ENCODE assay signal across 17 cellular contexts in the genomic region with DNA sequence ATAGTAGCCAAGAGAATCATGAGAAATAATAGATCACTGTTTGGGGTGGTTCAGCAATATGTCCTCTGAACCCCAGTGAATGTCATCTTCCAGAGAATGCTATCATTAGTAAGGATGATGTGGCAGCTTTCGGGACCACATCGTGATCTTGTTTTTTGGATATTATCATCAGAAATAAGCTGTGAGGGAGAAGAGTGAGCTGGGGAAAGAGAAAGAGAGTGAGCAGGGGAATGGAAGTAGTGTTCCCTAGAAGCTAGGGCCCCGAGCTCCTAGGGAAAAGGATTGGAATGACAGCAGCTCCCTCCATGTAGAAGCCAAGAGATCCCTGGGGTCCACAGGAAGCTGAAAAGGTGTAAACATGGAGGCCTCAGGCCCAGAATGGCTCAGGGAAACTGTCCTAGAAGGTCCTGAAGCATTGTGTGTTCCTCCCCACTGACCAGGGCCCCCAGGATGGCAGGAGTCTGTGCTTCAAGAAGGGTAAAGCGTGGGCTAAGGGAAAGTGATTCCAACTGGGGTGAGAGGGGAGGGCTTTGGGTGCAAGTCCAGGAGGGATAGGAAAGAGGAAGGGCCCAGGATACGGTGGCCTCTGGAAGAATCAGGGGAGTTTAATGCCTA. TPM values are rescaled to one million over a fixed set of nuclear protein-coding genes. Genes with fewer than 3 reads are reported as not detected.
A peak's percentile ranks its signal among the peaks of the same experiment; 100 is the strongest.
DNase-seq lines count a peak whose midpoint lies in the region; ATAC-seq, FAIRE-seq and TF ChIP-seq lines count a peak whose summit lies in the region.
"Had no signal": no experiment of that assay in that cellular context is flagged by ENCODE, and none has a peak within 500 bp of the region (broad histone marks: within the 10 kb centered on the region; RNA-seq: fewer than 3 reads in every experiment).

No MANE protein-coding gene starts in this region.

- no peaks in the 10 kb centered on the region for H3K27me3 Mint-ChIP-seq in T-helper 1 cell treated with Interleukin-12 subunit alpha and Interleukin-12 subunit beta and Interleukin-4 antibody, amounts not matched to agents 30 μg/mL and 1 μg/mL, for 36 hours (ENCODE audit: low read depth)
- no peaks in the 10 kb centered on the region for H3K27me3 Mint-ChIP-seq in endodermal cell (ENCODE audit: insufficient read depth)
- H3K27me3 Mint-ChIP-seq in HFFc6 (ENCODE audit: insufficient read depth) = peaks cover 9% of the 10 kb centered on the region
- H3K27me3 Mint-ChIP-seq: activated B cell treated with CpG ODN at 0.5 μM for 24 hours; CD8-positive, alpha-beta memory T cell had no signal

- H3K9me2 ChIP-seq in OCI-LY7 (ENCODE audit: insufficient read depth, low read length) = no peaks in the 10 kb centered on the region

- POLR2A ChIA-PET in OCI-LY7 (lab: Charles Lee) = interaction anchor here (0.8 to 0.9 kb wide), 2 partner anchors 88 to 165 kb away, joined by 3 read pairs; no protein-coding TSS in a partner anchor

- H3K4me3 ChIP-seq in OCI-LY7 (ENCODE audit: low read depth, low read length, poor library complexity, severe bottlenecking) = no peak overlapping the region
- H3K4me3 ChIP-seq in endodermal cell (ENCODE audit: low read length) = no peak overlapping the region
- no peak overlapping the region for H3K4me3 ChIP-seq in sigmoid colon

- H3K4me1 ChIP-seq in OCI-LY7 (ENCODE audit: insufficient read depth, low read length, poor library complexity, severe bottlenecking) (peaks cover 91% of the 10 kb centered on the region), endodermal cell (ENCODE audit: control insufficient read depth, insufficient read depth, low read length) (peaks cover 3% of the 10 kb centered on the region), sigmoid colon (peaks cover 0 to 6% (median under 1%) of the 10 kb centered on the region in 4 donors)

- no peak overlapping the region; the same call in 1 of the 2 replicates for H2AFZ ChIP-seq in OCI-LY7 (ENCODE audit: low read length)

- WGBS in endodermal cell (ENCODE audit: insufficient coverage in 1 of 2, insufficient read length in 1 of 2), 2 experiments = 87 to 93% methylated on average over 5 of the region's 5 CpGs
- 95 to 97% methylated on average over 5 of the region's 5 CpGs for WGBS in sigmoid colon, 2 donors

- peaks cover 5% of the 10 kb centered on the region for H3K36me3 Mint-ChIP-seq in T-helper 1 cell treated with Interleukin-12 subunit alpha and Interleukin-12 subunit beta and Interleukin-4 antibody, amounts not matched to agents 30 μg/mL and 1 μg/mL, for 36 hours (ENCODE audit: low read depth)
- H3K36me3 Mint-ChIP-seq in endodermal cell (ENCODE audit: low read depth) (no peaks in the 10 kb centered on the region), HFFc6 (ENCODE audit: low read depth) (no peaks in the 10 kb centered on the region)
- H3K36me3 Mint-ChIP-seq: CD8-positive, alpha-beta memory T cell had no signal

- H3K27ac ChIP-seq in OCI-LY7 (ENCODE audit: low read depth, low read length, poor library complexity, severe bottlenecking) = no peak overlapping the region
- no peak overlapping the region for H3K27ac ChIP-seq in endodermal cell (ENCODE audit: low read depth, low read length)
- no peak overlapping the region for H3K27ac ChIP-seq in sigmoid colon
- H3K27ac ChIP-seq: 22Rv1 had no signal

- no peak for TF ChIP-seq CTCF in OCI-LY7 (conservative IDR thresholded peaks at IDR 0.05; ENCODE audit: low read length)
- no peak for TF ChIP-seq CTCF in endodermal cell (conservative IDR thresholded peaks at IDR 0.05)
- no peak for TF ChIP-seq CTCF in sigmoid colon (IDR thresholded peaks at IDR 0.05)
- TF ChIP-seq CTCF in HFFc6 (IDR thresholded peaks at IDR 0.05) = no peak

- DNase-seq in T-helper 1 cell (no peak), OCI-LY7 (ENCODE audit: low spot score) (no peak), endodermal cell (no peak), sigmoid colon (peak; percentile 25), GM19239 (ENCODE audit: insufficient read length, low spot score) (no peak), HFFc6 (no peak)
- DNase-seq: activated B cell treated with CpG ODN at 0.5 μM for 24 hours; activated T-cell treated with anti-CD3 and anti-CD28 coated beads for 4 hours; central memory CD4-positive, alpha-beta T cell; foreskin fibroblast; NCI-H1930; PC-3 had no signal

- H4K20me1 ChIP-seq in OCI-LY7 (ENCODE audit: insufficient read depth, low read length) = no peaks in the 10 kb centered on the region

- H3K9me3 Mint-ChIP-seq in T-helper 1 cell treated with Interleukin-12 subunit alpha and Interleukin-12 subunit beta and Interleukin-4 antibody, amounts not matched to agents 30 μg/mL and 1 μg/mL, for 36 hours = no peaks in the 10 kb centered on the region
- no peaks in the 10 kb centered on the region for H3K9me3 Mint-ChIP-seq in endodermal cell
- H3K9me3 Mint-ChIP-seq in HFFc6 = no peaks in the 10 kb centered on the region
- H3K9me3 Mint-ChIP-seq: activated B cell treated with CpG ODN at 0.5 μM for 24 hours had no signal

- H3K27me3 ChIP-seq in endodermal cell (ENCODE audit: control insufficient read depth, insufficient read depth, low read length, poor library complexity, severe bottlenecking) = no peaks in the 10 kb centered on the region
- no peaks in the 10 kb centered on the region for H3K27me3 ChIP-seq in sigmoid colon

- peak overlapping the region; percentile 79 for H3K27ac Mint-ChIP-seq in T-helper 1 cell treated with Interleukin-12 subunit alpha and Interleukin-12 subunit beta and Interleukin-4 antibody, amounts not matched to agents 30 μg/mL and 1 μg/mL, for 36 hours
- peak overlapping the region; percentile 44 for H3K27ac Mint-ChIP-seq in endodermal cell
- no peak overlapping the region for H3K27ac Mint-ChIP-seq in HFFc6
- H3K27ac Mint-ChIP-seq: activated B cell treated with CpG ODN at 0.5 μM for 24 hours had no signal

- FAIRE-seq in GM19239 (lab: Jason Lieb, UNC) = no peak

- ATAC-seq in GM18520 (IDR thresholded peaks at IDR 0.05; ENCODE audit: unreplicated experiment) = no peak
- ATAC-seq: left lobe of liver, PC-3 had no signal

- no peak for TF ChIP-seq EP300 in sigmoid colon (IDR thresholded peaks at IDR 0.05)

- CTCF ChIA-PET in OCI-LY7 (lab: Charles Lee; ENCODE audit: unreplicated experiment) = no interaction called here

- no peak overlapping the region for H3K9ac ChIP-seq in endodermal cell (ENCODE audit: extremely low read depth, low read length, poor library complexity, severe bottlenecking)

- no peaks in the 10 kb centered on the region for H3K36me3 ChIP-seq in OCI-LY7 (ENCODE audit: insufficient read depth, low read length)
- H3K36me3 ChIP-seq in endodermal cell (ENCODE audit: control insufficient read depth, insufficient read depth, low read length) = no peaks in the 10 kb centered on the region
- no peaks in the 10 kb centered on the region for H3K36me3 ChIP-seq in sigmoid colon

- no peak for TF ChIP-seq POLR2A in sigmoid colon (IDR thresholded peaks at IDR 0.05)

- H3K9me3 ChIP-seq in OCI-LY7 (ENCODE audit: low read length) (no peaks in the 10 kb centered on the region), endodermal cell (ENCODE audit: control insufficient read depth, low read length) (no peaks in the 10 kb centered on the region), sigmoid colon (no peaks in the 10 kb centered on the region)

- H3K4me2 ChIP-seq in OCI-LY7 (ENCODE audit: low read length) = peak overlapping the region; percentile 48

- no peaks in the 10 kb centered on the region for H3K79me2 ChIP-seq in OCI-LY7 (ENCODE audit: insufficient read depth, low read depth, low read length)

- no peak overlapping the region for H3K4me3 Mint-ChIP-seq in T-helper 1 cell treated with Interleukin-12 subunit alpha and Interleukin-12 subunit beta and Interleukin-4 antibody, amounts not matched to agents 30 μg/mL and 1 μg/mL, for 36 hours
- no peak overlapping the region for H3K4me3 Mint-ChIP-seq in endodermal cell
- no peak overlapping the region for H3K4me3 Mint-ChIP-seq in HFFc6
- H3K4me3 Mint-ChIP-seq: activated B cell treated with CpG ODN at 0.5 μM for 24 hours had no signal

- peaks cover 67% of the 10 kb centered on the region for H3K4me1 Mint-ChIP-seq in T-helper 1 cell treated with Interleukin-12 subunit alpha and Interleukin-12 subunit beta and Interleukin-4 antibody, amounts not matched to agents 30 μg/mL and 1 μg/mL, for 36 hours (ENCODE audit: low read depth)
- H3K4me1 Mint-ChIP-seq in endodermal cell (peaks cover 7% of the 10 kb centered on the region), HFFc6 (ENCODE audit: low read depth) (no peaks in the 10 kb centered on the region)

- intact Hi-C loops in OCI-LY7 (cut with micrococcal nuclease; ENCODE audit: unreplicated experiment) (no loop called here), sigmoid colon (cut with DNase I) (no loop called here)

- BruUV-seq in OCI-LY7 (replicated peaks; lab: Mats Ljungman, UMichigan) = no TSS peak

RNA-seq across cellular contexts. Expression of a gene that starts 56.6 kb away (rescaled TPM):
- total RNA-seq in OCI-LY7 (2014; rRNA removed; shearing (Covaris generic)) = 62.0 and 64.6 TPM in 2 replicates
- total RNA-seq in OCI-LY7 (2022) (62.6 and 63.2 TPM in 2 replicates), endodermal cell (10 to 100 TPM; 18.7 to 18.9 TPM), sigmoid colon (10 to 100 TPM; 18.7 to 28.0 (median 24.5) TPM)
- polyA plus RNA-seq in endodermal cell (2013, experiment 1 of 2) = 58.0 TPM
- polyA plus RNA-seq in endodermal cell (2013, experiment 2 of 2) = 51.5 TPM
- polyA plus RNA-seq in sigmoid colon = 10 to 100 TPM; 23.4 to 71.9 (median 48.6) TPM
- 10 to 100 TPM; 22.5 to 29.1 (median 23.5) TPM for total RNA-seq in HFFc6 (2021; fragmentation: NEBNext Ultra II Directional; extraction: Animal tissue kit (Norgen Biotek cat#: 25700))
